Comparison of ENCODE assay signal across 8 cellular contexts in the genomic region with DNA sequence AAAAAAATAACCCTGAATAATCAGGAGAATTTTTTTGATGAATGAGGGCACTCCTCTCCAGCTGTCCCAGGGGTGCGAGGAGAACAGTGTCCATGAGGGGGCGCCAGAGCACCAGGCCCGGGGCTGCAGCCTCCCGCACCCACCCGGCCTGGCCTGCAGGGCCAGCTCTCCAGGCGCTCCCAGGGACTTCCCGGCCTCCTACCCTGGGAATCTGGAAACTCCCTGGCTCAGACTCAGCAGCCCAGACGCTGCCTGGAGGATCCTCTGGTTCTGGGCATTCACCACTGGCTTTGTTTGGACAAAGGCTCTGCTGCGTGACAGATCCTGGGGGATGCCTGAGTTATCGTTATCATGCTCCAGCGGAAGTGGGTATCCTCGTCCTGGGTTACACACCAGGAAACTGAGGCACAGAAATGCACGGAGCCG. TPM values are rescaled to one million over a fixed set of nuclear protein-coding genes. Genes with fewer than 3 reads are reported as not detected.
DNase-seq lines count a peak whose midpoint lies in the region; ATAC-seq and TF ChIP-seq lines count a peak whose summit lies in the region.

No MANE protein-coding gene starts in this region.

- peak; percentile 33 for DNase-seq in NCI-H510A treated with DMSO at 0.1 percent for 48 hours (lab: John Stamatoyannopoulos, UW)
- no peak for DNase-seq in NCI-H510A (lab: John Stamatoyannopoulos, UW)
- peak; percentile 31 for DNase-seq in NCI-H2227 treated with DMSO at 0.1 percent for 48 hours (lab: John Stamatoyannopoulos, UW)
- DNase-seq in activated CD8-positive, alpha-beta T cell treated with anti-CD3 and anti-CD28 coated beads for 36 hours, result peak; percentile 71
- DNase-seq in effector CD4-positive, alpha-beta T cell, result peak; percentile 60
- peak; percentile 84 to 94 for DNase-seq in lung microvascular endothelial cell (ENCODE audit: low read depth in 2 of 2)
- peak; percentile 62 to 67 for DNase-seq in stimulated activated CD4-positive, alpha-beta T cell treated with anti-CD3 and anti-CD28 coated beads, Interleukin-4, amount 100 ng/mL, for 48 hours (ENCODE audit: low read depth in 2 of 2)

- no peaks in the 10 kb centered on the region for H3K27me3 Mint-ChIP-seq in activated CD8-positive, alpha-beta T cell treated with anti-CD3 and anti-CD28 coated beads for 36 hours

- CTCF ChIA-PET in activated CD8-positive, alpha-beta T cell treated with anti-CD3 and anti-CD28 coated beads for 36 hours (lab: Charles Lee), result interaction anchor here (0.6 to 5.4 kb wide), 21 partner anchors 10 to 694 kb away, joined by 3 to 29 read pairs (median 4); no protein-coding TSS in a partner anchor

- H3K36me3 Mint-ChIP-seq in activated CD8-positive, alpha-beta T cell treated with anti-CD3 and anti-CD28 coated beads for 36 hours (ENCODE audit: low read depth), result peaks cover 55% of the 10 kb centered on the region

- peak; percentile 73 for ATAC-seq in activated CD8-positive, alpha-beta T cell treated with anti-CD3 and anti-CD28 coated beads for 36 hours
- no peak for ATAC-seq in HG03135 (IDR thresholded peaks at IDR 0.05; ENCODE audit: unreplicated experiment)

- H3K27ac Mint-ChIP-seq in activated CD8-positive, alpha-beta T cell treated with anti-CD3 and anti-CD28 coated beads for 36 hours, result no peak overlapping the region

- peaks cover 7% of the 10 kb centered on the region for H3K9me3 Mint-ChIP-seq in activated CD8-positive, alpha-beta T cell treated with anti-CD3 and anti-CD28 coated beads for 36 hours

- intact Hi-C loops in activated CD8-positive, alpha-beta T cell treated with anti-CD3 and anti-CD28 coated beads for 36 hours (cut with micrococcal nuclease), result no loop called here

- H3K4me3 Mint-ChIP-seq in activated CD8-positive, alpha-beta T cell treated with anti-CD3 and anti-CD28 coated beads for 36 hours, result no peak overlapping the region

- peak; percentile 92 for TF ChIP-seq CTCF in activated CD8-positive, alpha-beta T cell treated with anti-CD3 and anti-CD28 coated beads for 36 hours (IDR thresholded peaks at IDR 0.05)

- H3K4me1 Mint-ChIP-seq in activated CD8-positive, alpha-beta T cell treated with anti-CD3 and anti-CD28 coated beads for 36 hours (ENCODE audit: low read depth), result no peaks in the 10 kb centered on the region

- POLR2A ChIA-PET in activated CD8-positive, alpha-beta T cell treated with anti-CD3 and anti-CD28 coated beads for 36 hours (lab: Charles Lee), result interaction anchor here (0.7 to 16.6 kb wide), 4 partner anchors 10 to 1422 kb away, joined by 3 to 237 read pairs (median 6); no protein-coding TSS in a partner anchor

RNA-seq across cellular contexts. Expression of a gene that starts 31.0 kb away (rescaled TPM):
- 100 to 1,000 TPM; 318 to 319 TPM for total RNA-seq in activated CD8-positive, alpha-beta T cell treated with anti-CD3 and anti-CD28 coated beads for 36 hours
- 15.3 and 31.8 TPM in 2 replicates for total RNA-seq in lung microvascular endothelial cell

RNA-seq across cellular contexts. Expression of a gene that starts 50.0 kb away (rescaled TPM):
- under 1 TPM in 1 of 2 experiments, not detected in 1; 0.22 TPM for total RNA-seq in activated CD8-positive, alpha-beta T cell treated with anti-CD3 and anti-CD28 coated beads for 36 hours
- total RNA-seq in lung microvascular endothelial cell, result 50.3 and 60.7 TPM in 2 replicates

Comparison
In these comparisons a context has a peak if more than half of its experiments do, and no peak if none do; other contexts are left out.
1. RNA of a gene that starts 50.0 kb away (total RNA-seq): 50.3 to 60.7 TPM in lung microvascular endothelial cell; 0.22 TPM in activated CD8-positive, alpha-beta T cell treated with anti-CD3 and anti-CD28 coated beads for 36 hours; every median in the first group is over 10 times any median in the second.